In genomic region chr2:80288576-80288975, GRCh38 we compare ENCODE assay signal across 13 cellular contexts. TPM values are rescaled to one million over a fixed set of nuclear protein-coding genes. Genes with fewer than 3 reads are reported as not detected.
A peak's percentile ranks its signal among the peaks of the same experiment; 100 is the strongest.
DNase-seq lines count a peak whose midpoint lies in the region; ATAC-seq and TF ChIP-seq lines count a peak whose summit lies in the region.
"Had no signal": no experiment of that assay in that cellular context is flagged by ENCODE, and none has a peak within 500 bp of the region (broad histone marks: within the 10 kb centered on the region; RNA-seq: fewer than 3 reads in every experiment).

No MANE protein-coding gene starts in this region.

- TF ChIP-seq CTCF in GM13977 (IDR thresholded peaks at IDR 0.05; ENCODE audit: extremely low read depth, insufficient read depth, missing control alignments) (peak; percentile 9), VCaP (conservative IDR thresholded peaks at IDR 0.05) (0 out of 2 replicates have a peak, but pooled peaks have one; percentile 20), retinal pigment epithelial cell (conservative IDR thresholded peaks at IDR 0.05; ENCODE audit: low read depth, low read length) (peak; percentile 29), foreskin keratinocyte (conservative IDR thresholded peaks at IDR 0.05) (no peak)

- intact Hi-C loops in right cardiac atrium (cut with DNase I) = no loop called here

- peak; percentile 53 to 81 for ATAC-seq in right cardiac atrium
- no peak for ATAC-seq in foreskin keratinocyte
- ATAC-seq in left lobe of liver = no peak

- in situ Hi-C loops in GM13977 (cut with MboI; ENCODE audit: low pct_unique_long_range_greater_than_20kb, low sequenced_read_pairs, unreplicated experiment) = no loop called here

- H3K4me3 ChIP-seq in right cardiac atrium (ENCODE audit: low read length) = peak overlapping the region; percentile 22
- no peak overlapping the region for H3K4me3 ChIP-seq in retinal pigment epithelial cell (ENCODE audit: low read length)
- H3K4me3 ChIP-seq: upper lobe of left lung had no signal

- no peak for DNase-seq in GM13977 (ENCODE audit: low spot score)
- peak; percentile 13 to 60 (median 46) for DNase-seq in right cardiac atrium
- no peak for DNase-seq in retinal pigment epithelial cell (ENCODE audit: low read depth)
- no peak for DNase-seq in foreskin keratinocyte
- no peak for DNase-seq in left lobe of liver (ENCODE audit: low spot score)
- DNase-seq in NCI-H146 (lab: John Stamatoyannopoulos, UW) = no peak
- DNase-seq: activated CD4-positive, CD25-positive, alpha-beta regulatory T cell; MM.1S; OCI-M1; upper lobe of left lung had no signal

- H3K4me1 ChIP-seq in right cardiac atrium (ENCODE audit: control insufficient read depth, insufficient read depth, low read length) (no peaks in the 10 kb centered on the region), foreskin keratinocyte (no peaks in the 10 kb centered on the region)
- H3K4me1 ChIP-seq: upper lobe of left lung had no signal

- 23% methylated on average over 5 of the region's 5 CpGs for WGBS in right cardiac atrium

- H3K27me3 ChIP-seq in right cardiac atrium (ENCODE audit: control insufficient read depth, insufficient read depth) (no peaks in the 10 kb centered on the region), foreskin keratinocyte (no peaks in the 10 kb centered on the region)
- H3K27me3 ChIP-seq: upper lobe of left lung had no signal

- H3K9me3 ChIP-seq in right cardiac atrium (ENCODE audit: control insufficient read depth, low read length) = no peaks in the 10 kb centered on the region
- H3K9me3 ChIP-seq: upper lobe of left lung had no signal

- H3K27ac ChIP-seq in VCaP (no peak overlapping the region), right cardiac atrium (ENCODE audit: low read length) (no peak overlapping the region), foreskin keratinocyte (no peak overlapping the region)
- H3K27ac ChIP-seq: upper lobe of left lung had no signal

RNA-seq across cellular contexts. Expression of gene LRRTM1, which starts 16.0 kb away (rescaled TPM):
- under 1 TPM; 0.68 to 0.97 (median 0.84) TPM for total RNA-seq in right cardiac atrium
- polyA plus RNA-seq in right cardiac atrium = 0.72 TPM
- not detected in 2 replicates for total RNA-seq in foreskin keratinocyte
- not detected in 2 replicates for polyA plus RNA-seq in foreskin keratinocyte
- not detected for total RNA-seq in left lobe of liver
- total RNA-seq: activated T-helper 2 cell treated with anti-CD3 and anti-CD28 coated beads, Interferon-gamma antibody, Interleukin-2, Interleukin-4, amounts not matched to agents 10 μg/mL and 5 μg/mL and 100 μg/mL, durations not matched to agents 14 hours and 24 hours and 36 hours; Daoy had no signal

Comparison
In these comparisons a context has a peak if more than half of its experiments do, and no peak if none do; other contexts are left out.
1. DNase-seq: peak in right cardiac atrium (3 of 3); none in GM13977 (single experiment), retinal pigment epithelial cell (single experiment), foreskin keratinocyte (0 of 2), left lobe of liver (single experiment) and NCI-H146 (single experiment).
2. ATAC-seq: peak in right cardiac atrium (2 of 2); none in foreskin keratinocyte (single experiment) and left lobe of liver (single experiment).